ENCODE assay signal across 23 cellular contexts in genomic region chr9:70058569-70059161, GRCh38. TPM values are rescaled to one million over a fixed set of nuclear protein-coding genes. Genes with fewer than 3 reads are reported as not detected.
A peak's percentile ranks its signal among the peaks of the same experiment; 100 is the strongest.
DNase-seq lines count a peak whose midpoint lies in the region; ATAC-seq and TF ChIP-seq lines count a peak whose summit lies in the region.
"Had no signal": no experiment of that assay in that cellular context is flagged by ENCODE, and none has a peak within 500 bp of the region (broad histone marks: within the 10 kb centered on the region; RNA-seq: fewer than 3 reads in every experiment).

No MANE protein-coding gene starts in this region.

- H3K27me3 ChIP-seq in stomach = no peaks in the 10 kb centered on the region

- H3K27ac Mint-ChIP-seq in activated naive CD4-positive, alpha-beta T cell treated with anti-CD3 and anti-CD28 coated beads for 36 hours = no peak overlapping the region
- H3K27ac Mint-ChIP-seq: CD14-positive monocyte, H9, IgD-negative memory B cell had no signal

- H3K4me3 Mint-ChIP-seq in activated naive CD4-positive, alpha-beta T cell treated with anti-CD3 and anti-CD28 coated beads for 36 hours = no peak overlapping the region
- H3K4me3 Mint-ChIP-seq: CD14-positive monocyte, H9, IgD-negative memory B cell had no signal

- 58 to 68% (median 64%) methylated on average over 5 of the region's 5 CpGs for WGBS in stomach, 5 donors

- intact Hi-C loops in Right ventricle myocardium superior (cut with DNase I) (no loop called here), left cardiac atrium (cut with DNase I) (no loop called here), stomach (cut with DNase I; ENCODE audit: low total_unique reads) (no loop called here)
- intact Hi-C loops in activated naive CD4-positive, alpha-beta T cell treated with anti-CD3 and anti-CD28 coated beads for 36 hours (cut with micrococcal nuclease) = no loop called here

- DNase-seq in Right ventricle myocardium superior (no peak), left cardiac atrium (no peak), omental fat pad (ENCODE audit: low spot score) (no peak), stomach (no peak), NCI-H1930 (lab: John Stamatoyannopoulos, UW) (no peak), CD1c-positive myeloid dendritic cell (ENCODE audit: extremely low spot score) (no peak), ureter (ENCODE audit: low spot score) (no peak)
- no peak for DNase-seq in activated naive CD4-positive, alpha-beta T cell treated with anti-CD3 and anti-CD28 coated beads for 36 hours
- DNase-seq: 8988T, COR-L47, GDM1, H9, Karpas-422, NCI-H1417 treated with DMSO at 0.1 percent for 48 hours, NCI-H187 treated with DMSO at 0.1 percent for 48 hours, NCI-H226, NCI-H526, PC-3 had no signal

- H3K36me3 ChIP-seq in stomach = peaks cover 0 to 6% (median 0%) of the 10 kb centered on the region in 4 donors

- no peak overlapping the region for H3K4me3 ChIP-seq in stomach

- ATAC-seq in Right ventricle myocardium superior (ENCODE audit: poor library complexity) = peak; percentile 45
- ATAC-seq in left cardiac atrium = no peak
- peak; percentile 58 for ATAC-seq in omental fat pad (ENCODE audit: low FRiP score)
- ATAC-seq: PC-3 had no signal

- H3K9me3 Mint-ChIP-seq in activated naive CD4-positive, alpha-beta T cell treated with anti-CD3 and anti-CD28 coated beads for 36 hours = no peaks in the 10 kb centered on the region

- TF ChIP-seq EP300 in stomach (IDR thresholded peaks at IDR 0.05) = no peak

- H3K36me3 Mint-ChIP-seq in activated naive CD4-positive, alpha-beta T cell treated with anti-CD3 and anti-CD28 coated beads for 36 hours (ENCODE audit: low read depth) = no peaks in the 10 kb centered on the region
- H3K36me3 Mint-ChIP-seq: CD14-positive monocyte had no signal

- CTCF ChIA-PET in activated naive CD4-positive, alpha-beta T cell treated with anti-CD3 and anti-CD28 coated beads for 36 hours (lab: Charles Lee) = interaction anchor here (0.5 kb wide), 1 partner anchor 226 kb away, joined by 5 read pairs; no protein-coding TSS in a partner anchor

- H3K9me3 ChIP-seq in stomach = no peaks in the 10 kb centered on the region

- peaks cover 13% of the 10 kb centered on the region for H3K27me3 Mint-ChIP-seq in activated naive CD4-positive, alpha-beta T cell treated with anti-CD3 and anti-CD28 coated beads for 36 hours (ENCODE audit: low read depth)

- TF ChIP-seq CTCF in omental fat pad (IDR thresholded peaks at IDR 0.05) (no peak), stomach (IDR thresholded peaks at IDR 0.05) (no peak)

- peak overlapping the region in 4 of 5 donors; percentile 2 to 88 (median 30) for H3K27ac ChIP-seq in stomach
- H3K27ac ChIP-seq: HL-60, RWPE1 had no signal

- H3K4me1 Mint-ChIP-seq in activated naive CD4-positive, alpha-beta T cell treated with anti-CD3 and anti-CD28 coated beads for 36 hours (ENCODE audit: low read depth) = no peaks in the 10 kb centered on the region

- H3K4me1 ChIP-seq in stomach = peaks cover 0 to 59% (median 21%) of the 10 kb centered on the region in 4 donors

- no peak for TF ChIP-seq POLR2A in stomach (IDR thresholded peaks at IDR 0.05)

RNA-seq across cellular contexts. Expression of gene MAMDC2, which starts 15.0 kb away (rescaled TPM):
- total RNA-seq in Right ventricle myocardium superior = 10.0 TPM
- total RNA-seq in left cardiac atrium = 10 to 100 TPM; 12.3 to 19.6 TPM
- total RNA-seq in omental fat pad = 10 to 100 TPM in 3 of 4 donors, 1 to 10 TPM in 1; 9.0 to 43.7 (median 16.5) TPM
- 10 to 100 TPM in 4 of 5 donors, 1 to 10 TPM in 1; 7.2 to 91.4 (median 42.4) TPM for total RNA-seq in stomach
- 10 to 100 TPM in 2 of 3 donors, 1 to 10 TPM in 1; 7.0 to 16.2 (median 12.0) TPM for polyA plus RNA-seq in stomach
- not detected for total RNA-seq in activated naive CD4-positive, alpha-beta T cell treated with anti-CD3 and anti-CD28 coated beads for 36 hours
- 46.3 TPM for total RNA-seq in ureter
- total RNA-seq: MCF 10A, PC-3 had no signal
- polyA plus RNA-seq: IgD-negative memory B cell had no signal

Comparison
In these comparisons a context has a peak if more than half of its experiments do, and no peak if none do; other contexts are left out.
1. ATAC-seq: peak in Right ventricle myocardium superior (single experiment) and omental fat pad (single experiment); none in left cardiac atrium (0 of 2).
2. RNA of gene MAMDC2, which starts 15.0 kb away (total RNA-seq): 46.3 TPM in ureter (single experiment), 7.2 to 91.4 TPM in stomach, 12.3 to 19.6 TPM in left cardiac atrium, 9.0 to 43.7 TPM in omental fat pad and 10.0 TPM in Right ventricle myocardium superior (single experiment); not detected in activated naive CD4-positive, alpha-beta T cell treated with anti-CD3 and anti-CD28 coated beads for 36 hours; every median in the first group is over 4 times any median in the second.